1 cellular context compared by ENCODE assay signal in genomic region chr10:3865565-3865964, GRCh38.
TF ChIP-seq lines count a peak whose summit lies in the region.

No MANE protein-coding gene starts in this region.

TF ChIP-seq in GM23338, 12 proteins besides CTCF, POLR2A, EP300 and RAD21 (continued from another document):
- TF ChIP-seq NANOG (IDR thresholded peaks at IDR 0.05; ENCODE audit: borderline replicate concordance) (no peak), STAT1 (IDR thresholded peaks at IDR 0.05; ENCODE audit: unreplicated experiment) (no peak), ZNF462 (CRISPR knock-in tag; IDR thresholded peaks at IDR 0.05) (no peak), ZNF331 (CRISPR knock-in tag; IDR thresholded peaks at IDR 0.05; ENCODE audit: low read depth) (no peak), JUNB (IDR thresholded peaks at IDR 0.05; ENCODE audit: unreplicated experiment) (no peak), EZH2 (IDR thresholded peaks at IDR 0.05; ENCODE audit: low read depth, unreplicated experiment) (no peak), POLR2AphosphoS5 (IDR thresholded peaks at IDR 0.05; ENCODE audit: low read depth) (no peak), CREB1 (CRISPR knock-in tag; IDR thresholded peaks at IDR 0.05; ENCODE audit: low read depth) (no peak), ZNF114 (CRISPR knock-in tag; IDR thresholded peaks at IDR 0.05) (no peak), ETS1 (IDR thresholded peaks at IDR 0.05) (no peak), EZH2phosphoT487 (IDR thresholded peaks at IDR 0.05; ENCODE audit: unreplicated experiment) (no peak)
